Comparison of ENCODE assay signal across 25 cellular contexts in the genomic region with DNA sequence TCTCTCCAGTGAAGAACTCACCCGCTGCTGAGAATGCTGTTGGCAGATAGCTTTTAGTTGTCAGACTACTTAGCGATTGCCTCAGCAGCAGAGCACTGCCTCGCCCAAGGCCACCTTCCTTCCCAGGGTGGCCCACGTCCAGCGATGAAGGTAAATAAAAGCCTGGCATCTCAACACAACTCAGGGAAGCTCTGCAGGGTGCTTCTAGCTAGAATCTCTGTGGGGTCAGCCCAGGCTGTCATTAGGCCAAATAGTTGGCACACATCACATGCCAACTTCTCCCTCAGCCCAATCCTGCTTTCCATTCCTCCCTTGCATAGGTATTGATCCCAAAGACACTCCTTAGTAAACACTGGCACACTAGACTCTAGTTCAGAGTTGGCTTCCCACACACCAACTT.
"Had no signal": no experiment of that assay in that cellular context is flagged by ENCODE, and none has a peak within 500 bp of the region (broad histone marks: within the 10 kb centered on the region; RNA-seq: fewer than 3 reads in every experiment).

No MANE protein-coding gene starts in this region.

- DNase-seq: Karpas-422, KBM-7, MG63, NCI-H1048, NCI-H1436, NCI-H146, NCI-H1694, NCI-H187, NCI-H1930, NCI-H2081 treated with DMSO at 0.1 percent for 48 hours, NCI-H2107, NCI-H2171, NCI-H446, NCI-H524 treated with DMSO at 0.1 percent for 48 hours, NCI-H526 treated with DMSO at 0.1 percent for 48 hours, OCI-M1, PC-3, Peyer's patch, Right ventricle myocardium superior, RPMI8226, SHP77 treated with DMSO at 0.1 percent for 48 hours, SW 1271, T-helper 1 cell had no signal

- H3K27ac ChIP-seq: KMS-11, Peyer's patch, SJSA1 had no signal
